In the genomic region with DNA sequence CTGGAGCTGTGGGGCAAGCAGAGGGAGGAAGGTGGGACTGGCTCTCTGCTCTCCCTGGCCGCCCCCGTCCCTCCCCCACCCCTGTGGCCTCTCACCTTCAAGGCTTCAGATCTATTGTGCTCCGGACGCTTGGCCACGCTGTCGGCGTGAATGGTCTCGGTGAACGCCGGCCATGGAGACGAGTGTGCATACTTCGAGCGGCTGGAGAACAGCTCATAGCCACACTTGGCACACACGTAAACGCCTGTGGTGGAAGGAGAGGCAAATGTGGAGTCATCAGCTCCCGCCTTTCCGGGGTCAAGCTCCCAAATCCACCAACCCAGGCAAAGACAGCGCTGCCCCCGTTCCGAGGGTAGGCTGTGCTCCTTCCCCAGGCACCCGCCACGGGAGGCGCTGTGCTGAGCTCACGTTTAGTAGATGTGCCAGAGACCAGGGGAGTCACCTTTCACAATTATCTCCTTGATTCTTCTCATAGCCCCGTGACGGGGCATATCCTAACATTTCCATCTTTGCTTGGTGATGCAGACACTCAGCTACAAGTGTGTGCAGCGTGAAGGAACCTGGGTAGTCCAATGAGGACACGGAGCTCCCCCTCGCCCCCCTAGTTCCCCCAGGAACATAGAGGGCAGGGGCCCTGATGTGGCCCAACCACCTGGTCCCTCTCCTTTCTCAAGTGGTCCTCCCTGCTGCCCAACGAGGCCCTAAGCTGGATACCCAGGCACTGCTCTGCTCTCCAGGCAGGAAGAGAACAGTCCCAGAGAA, we compare ENCODE assay signal across 1 cellular context.
TF ChIP-seq lines count a peak whose summit lies in the region.

No MANE protein-coding gene starts in this region.

TF ChIP-seq in WTC11, 78 proteins besides CTCF, POLR2A, EP300 and RAD21 (continued from another document):
- TF ChIP-seq IRF1 (CRISPR knock-in tag; IDR thresholded peaks at IDR 0.05) = no peak
- TF ChIP-seq MXD4 (CRISPR knock-in tag; IDR thresholded peaks at IDR 0.05; ENCODE audit: borderline replicate concordance) = no peak
- TF ChIP-seq ZNF281 (CRISPR knock-in tag; IDR thresholded peaks at IDR 0.05) = no peak
- no peak for TF ChIP-seq EMX1 (CRISPR knock-in tag; IDR thresholded peaks at IDR 0.05)
- no peak for TF ChIP-seq ZNF416 (CRISPR knock-in tag; IDR thresholded peaks at IDR 0.05)
- no peak for TF ChIP-seq ATF6 (CRISPR knock-in tag; IDR thresholded peaks at IDR 0.05)
- TF ChIP-seq CREM (CRISPR knock-in tag; IDR thresholded peaks at IDR 0.05) = no peak
- no peak for TF ChIP-seq ZNF138 (CRISPR knock-in tag; conservative IDR thresholded peaks at IDR 0.05)
- no peak for TF ChIP-seq ZNF671 (CRISPR knock-in tag; IDR thresholded peaks at IDR 0.05)
TF ChIP-seq in WTC11: peak in this region for 0.
